Comparison of ENCODE assay signal across 1 cellular context in the genomic region with DNA sequence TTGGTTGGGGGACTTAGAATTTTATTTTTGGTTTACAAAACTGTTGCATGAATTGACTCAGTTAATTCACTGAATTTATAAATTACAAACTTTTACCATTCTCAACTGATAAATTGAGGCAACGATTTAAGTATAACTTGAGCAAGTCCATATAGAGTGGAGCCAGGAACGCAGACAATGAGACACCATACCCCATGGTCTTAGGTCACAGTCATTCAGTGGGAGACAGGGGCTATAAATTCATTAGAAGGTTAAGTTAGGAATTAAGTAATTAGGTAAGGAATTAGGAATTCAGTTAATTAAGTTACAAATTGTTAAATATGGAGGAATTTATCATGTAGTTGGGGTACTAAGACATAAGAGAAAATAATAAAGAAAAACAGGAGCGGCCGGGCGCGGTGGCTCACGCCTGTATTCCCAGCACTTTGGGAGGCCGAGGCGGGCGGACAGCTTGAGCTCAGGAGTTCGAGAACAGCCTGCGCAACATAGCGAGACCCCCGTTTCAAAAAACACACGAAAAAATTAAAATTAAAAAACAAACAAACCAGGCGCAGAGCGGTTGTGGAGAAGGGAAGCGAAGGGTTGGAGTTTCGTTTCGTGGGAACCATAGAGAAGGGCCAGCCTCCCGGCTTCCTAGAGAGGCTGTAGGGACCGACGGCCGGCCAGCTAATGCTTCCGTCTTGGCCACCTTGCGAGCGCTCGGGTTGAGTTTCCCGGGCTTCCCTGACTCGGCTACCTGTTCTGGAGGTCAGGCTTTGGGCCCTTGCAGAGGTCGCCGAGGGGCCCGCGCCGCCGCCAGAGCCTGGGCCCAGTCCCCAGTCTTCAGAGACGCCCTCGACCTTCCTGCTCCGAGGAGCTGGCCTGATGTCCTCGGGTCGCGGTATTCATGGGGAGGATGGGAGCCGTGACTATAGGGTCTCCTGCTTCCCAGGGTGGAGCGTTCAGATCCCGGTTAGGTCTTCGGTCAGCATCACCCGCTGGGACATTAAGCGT.
TF ChIP-seq lines count a peak whose summit lies in the region.

A gene (plus strand): TSS at position 645 of the 993 bp plus-strand sequence. CDS start 858 bp downstream, outside the sequence.

TF ChIP-seq in K562, 482 proteins besides CTCF, POLR2A, EP300 and RAD21 (continues in another document):
- TF ChIP-seq SP2 (IDR thresholded peaks at IDR 0.05; ENCODE audit: extremely low read depth, low read depth, low read length, poor library complexity, severe bottlenecking): peak; percentile 93
- TF ChIP-seq, protein P1, sequence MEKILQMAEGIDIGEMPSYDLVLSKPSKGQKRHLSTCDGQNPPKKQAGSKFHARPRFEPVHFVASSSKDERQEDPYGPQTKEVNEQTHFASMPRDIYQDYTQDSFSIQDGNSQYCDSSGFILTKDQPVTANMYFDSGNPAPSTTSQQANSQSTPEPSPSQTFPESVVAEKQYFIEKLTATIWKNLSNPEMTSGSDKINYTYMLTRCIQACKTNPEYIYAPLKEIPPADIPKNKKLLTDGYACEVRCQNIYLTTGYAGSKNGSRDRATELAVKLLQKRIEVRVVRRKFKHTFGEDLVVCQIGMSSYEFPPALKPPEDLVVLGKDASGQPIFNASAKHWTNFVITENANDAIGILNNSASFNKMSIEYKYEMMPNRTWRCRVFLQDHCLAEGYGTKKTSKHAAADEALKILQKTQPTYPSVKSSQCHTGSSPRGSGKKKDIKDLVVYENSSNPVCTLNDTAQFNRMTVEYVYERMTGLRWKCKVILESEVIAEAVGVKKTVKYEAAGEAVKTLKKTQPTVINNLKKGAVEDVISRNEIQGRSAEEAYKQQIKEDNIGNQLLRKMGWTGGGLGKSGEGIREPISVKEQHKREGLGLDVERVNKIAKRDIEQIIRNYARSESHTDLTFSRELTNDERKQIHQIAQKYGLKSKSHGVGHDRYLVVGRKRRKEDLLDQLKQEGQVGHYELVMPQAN (IDR thresholded peaks at IDR 0.05; ENCODE audit: borderline replicate concordance): peak; percentile 54; the same call in 1 of the 2 replicates
- no peak for TF ChIP-seq ZNF217 (CRISPR knock-in tag; IDR thresholded peaks at IDR 0.05)
- TF ChIP-seq, protein P2, sequence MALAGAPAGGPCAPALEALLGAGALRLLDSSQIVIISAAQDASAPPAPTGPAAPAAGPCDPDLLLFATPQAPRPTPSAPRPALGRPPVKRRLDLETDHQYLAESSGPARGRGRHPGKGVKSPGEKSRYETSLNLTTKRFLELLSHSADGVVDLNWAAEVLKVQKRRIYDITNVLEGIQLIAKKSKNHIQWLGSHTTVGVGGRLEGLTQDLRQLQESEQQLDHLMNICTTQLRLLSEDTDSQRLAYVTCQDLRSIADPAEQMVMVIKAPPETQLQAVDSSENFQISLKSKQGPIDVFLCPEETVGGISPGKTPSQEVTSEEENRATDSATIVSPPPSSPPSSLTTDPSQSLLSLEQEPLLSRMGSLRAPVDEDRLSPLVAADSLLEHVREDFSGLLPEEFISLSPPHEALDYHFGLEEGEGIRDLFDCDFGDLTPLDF (CRISPR knock-in tag; IDR thresholded peaks at IDR 0.05): 0 out of 2 replicates have a peak, but pooled peaks have one; percentile 59
- TF ChIP-seq POLR2AphosphoS5 (IDR thresholded peaks at IDR 0.05; ENCODE audit: control insufficient read depth, insufficient read depth, low read depth, low read length): peak; percentile 72; the same call in 1 of the 2 replicates
- peak; percentile 68; the same call in 1 of the 2 replicates for TF ChIP-seq ZSCAN29 (IDR thresholded peaks at IDR 0.05)
- peak; percentile 93 for TF ChIP-seq TAF1 (IDR thresholded peaks at IDR 0.05; ENCODE audit: control insufficient read depth, extremely low read depth, insufficient read depth, low read length, severe bottlenecking)
- TF ChIP-seq SIN3B (IDR thresholded peaks at IDR 0.05; ENCODE audit: low read depth): 0 out of 2 replicates have a peak, but pooled peaks have one; percentile 37
- TF ChIP-seq TAF7 (tag; IDR thresholded peaks at IDR 0.05): peak; percentile 72
- TF ChIP-seq RB1 (IDR thresholded peaks at IDR 0.05; ENCODE audit: low read depth): peak; percentile 80
- TF ChIP-seq GABPA (tag; conservative IDR thresholded peaks at IDR 0.05; ENCODE audit: low read depth): peak; percentile 85
- TF ChIP-seq, protein P3, sequence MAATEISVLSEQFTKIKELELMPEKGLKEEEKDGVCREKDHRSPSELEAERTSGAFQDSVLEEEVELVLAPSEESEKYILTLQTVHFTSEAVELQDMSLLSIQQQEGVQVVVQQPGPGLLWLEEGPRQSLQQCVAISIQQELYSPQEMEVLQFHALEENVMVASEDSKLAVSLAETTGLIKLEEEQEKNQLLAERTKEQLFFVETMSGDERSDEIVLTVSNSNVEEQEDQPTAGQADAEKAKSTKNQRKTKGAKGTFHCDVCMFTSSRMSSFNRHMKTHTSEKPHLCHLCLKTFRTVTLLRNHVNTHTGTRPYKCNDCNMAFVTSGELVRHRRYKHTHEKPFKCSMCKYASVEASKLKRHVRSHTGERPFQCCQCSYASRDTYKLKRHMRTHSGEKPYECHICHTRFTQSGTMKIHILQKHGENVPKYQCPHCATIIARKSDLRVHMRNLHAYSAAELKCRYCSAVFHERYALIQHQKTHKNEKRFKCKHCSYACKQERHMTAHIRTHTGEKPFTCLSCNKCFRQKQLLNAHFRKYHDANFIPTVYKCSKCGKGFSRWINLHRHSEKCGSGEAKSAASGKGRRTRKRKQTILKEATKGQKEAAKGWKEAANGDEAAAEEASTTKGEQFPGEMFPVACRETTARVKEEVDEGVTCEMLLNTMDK (IDR thresholded peaks at IDR 0.05; ENCODE audit: borderline replicate concordance, insufficient read depth, low read depth, low read length, poor library complexity, severe bottlenecking): peak; percentile 10
- TF ChIP-seq, protein P4, sequence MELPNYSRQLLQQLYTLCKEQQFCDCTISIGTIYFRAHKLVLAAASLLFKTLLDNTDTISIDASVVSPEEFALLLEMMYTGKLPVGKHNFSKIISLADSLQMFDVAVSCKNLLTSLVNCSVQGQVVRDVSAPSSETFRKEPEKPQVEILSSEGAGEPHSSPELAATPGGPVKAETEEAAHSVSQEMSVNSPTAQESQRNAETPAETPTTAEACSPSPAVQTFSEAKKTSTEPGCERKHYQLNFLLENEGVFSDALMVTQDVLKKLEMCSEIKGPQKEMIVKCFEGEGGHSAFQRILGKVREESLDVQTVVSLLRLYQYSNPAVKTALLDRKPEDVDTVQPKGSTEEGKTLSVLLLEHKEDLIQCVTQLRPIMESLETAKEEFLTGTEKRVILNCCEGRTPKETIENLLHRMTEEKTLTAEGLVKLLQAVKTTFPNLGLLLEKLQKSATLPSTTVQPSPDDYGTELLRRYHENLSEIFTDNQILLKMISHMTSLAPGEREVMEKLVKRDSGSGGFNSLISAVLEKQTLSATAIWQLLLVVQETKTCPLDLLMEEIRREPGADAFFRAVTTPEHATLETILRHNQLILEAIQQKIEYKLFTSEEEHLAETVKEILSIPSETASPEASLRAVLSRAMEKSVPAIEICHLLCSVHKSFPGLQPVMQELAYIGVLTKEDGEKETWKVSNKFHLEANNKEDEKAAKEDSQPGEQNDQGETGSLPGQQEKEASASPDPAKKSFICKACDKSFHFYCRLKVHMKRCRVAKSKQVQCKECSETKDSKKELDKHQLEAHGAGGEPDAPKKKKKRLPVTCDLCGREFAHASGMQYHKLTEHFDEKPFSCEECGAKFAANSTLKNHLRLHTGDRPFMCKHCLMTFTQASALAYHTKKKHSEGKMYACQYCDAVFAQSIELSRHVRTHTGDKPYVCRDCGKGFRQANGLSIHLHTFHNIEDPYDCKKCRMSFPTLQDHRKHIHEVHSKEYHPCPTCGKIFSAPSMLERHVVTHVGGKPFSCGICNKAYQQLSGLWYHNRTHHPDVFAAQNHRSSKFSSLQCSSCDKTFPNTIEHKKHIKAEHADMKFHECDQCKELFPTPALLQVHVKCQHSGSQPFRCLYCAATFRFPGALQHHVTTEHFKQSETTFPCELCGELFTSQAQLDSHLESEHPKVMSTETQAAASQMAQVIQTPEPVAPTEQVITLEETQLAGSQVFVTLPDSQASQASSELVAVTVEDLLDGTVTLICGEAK (IDR thresholded peaks at IDR 0.05): peak; percentile 73
- TF ChIP-seq, protein P4 (CRISPR knock-in tag; IDR thresholded peaks at IDR 0.05): no peak
- no peak for TF ChIP-seq FOXP1 (CRISPR knock-in tag; IDR thresholded peaks at IDR 0.05)
- TF ChIP-seq C11orf30 (IDR thresholded peaks at IDR 0.05; ENCODE audit: low read depth): peak; percentile 53
- TF ChIP-seq ZEB2 (IDR thresholded peaks at IDR 0.05): 0 out of 2 replicates have a peak, but pooled peaks have one; percentile 32
- TF ChIP-seq, protein P5, sequence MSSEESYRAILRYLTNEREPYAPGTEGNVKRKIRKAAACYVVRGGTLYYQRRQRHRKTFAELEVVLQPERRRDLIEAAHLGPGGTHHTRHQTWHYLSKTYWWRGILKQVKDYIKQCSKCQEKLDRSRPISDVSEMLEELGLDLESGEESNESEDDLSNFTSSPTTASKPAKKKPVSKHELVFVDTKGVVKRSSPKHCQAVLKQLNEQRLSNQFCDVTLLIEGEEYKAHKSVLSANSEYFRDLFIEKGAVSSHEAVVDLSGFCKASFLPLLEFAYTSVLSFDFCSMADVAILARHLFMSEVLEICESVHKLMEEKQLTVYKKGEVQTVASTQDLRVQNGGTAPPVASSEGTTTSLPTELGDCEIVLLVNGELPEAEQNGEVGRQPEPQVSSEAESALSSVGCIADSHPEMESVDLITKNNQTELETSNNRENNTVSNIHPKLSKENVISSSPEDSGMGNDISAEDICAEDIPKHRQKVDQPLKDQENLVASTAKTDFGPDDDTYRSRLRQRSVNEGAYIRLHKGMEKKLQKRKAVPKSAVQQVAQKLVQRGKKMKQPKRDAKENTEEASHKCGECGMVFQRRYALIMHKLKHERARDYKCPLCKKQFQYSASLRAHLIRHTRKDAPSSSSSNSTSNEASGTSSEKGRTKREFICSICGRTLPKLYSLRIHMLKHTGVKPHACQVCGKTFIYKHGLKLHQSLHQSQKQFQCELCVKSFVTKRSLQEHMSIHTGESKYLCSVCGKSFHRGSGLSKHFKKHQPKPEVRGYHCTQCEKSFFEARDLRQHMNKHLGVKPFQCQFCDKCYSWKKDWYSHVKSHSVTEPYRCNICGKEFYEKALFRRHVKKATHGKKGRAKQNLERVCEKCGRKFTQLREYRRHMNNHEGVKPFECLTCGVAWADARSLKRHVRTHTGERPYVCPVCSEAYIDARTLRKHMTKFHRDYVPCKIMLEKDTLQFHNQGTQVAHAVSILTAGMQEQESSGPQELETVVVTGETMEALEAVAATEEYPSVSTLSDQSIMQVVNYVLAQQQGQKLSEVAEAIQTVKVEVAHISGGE (CRISPR knock-in tag; IDR thresholded peaks at IDR 0.05): peak in 1 of 3 experiments; percentile 90; a peak in 2 of 6 replicates
- TF ChIP-seq, protein P6, sequence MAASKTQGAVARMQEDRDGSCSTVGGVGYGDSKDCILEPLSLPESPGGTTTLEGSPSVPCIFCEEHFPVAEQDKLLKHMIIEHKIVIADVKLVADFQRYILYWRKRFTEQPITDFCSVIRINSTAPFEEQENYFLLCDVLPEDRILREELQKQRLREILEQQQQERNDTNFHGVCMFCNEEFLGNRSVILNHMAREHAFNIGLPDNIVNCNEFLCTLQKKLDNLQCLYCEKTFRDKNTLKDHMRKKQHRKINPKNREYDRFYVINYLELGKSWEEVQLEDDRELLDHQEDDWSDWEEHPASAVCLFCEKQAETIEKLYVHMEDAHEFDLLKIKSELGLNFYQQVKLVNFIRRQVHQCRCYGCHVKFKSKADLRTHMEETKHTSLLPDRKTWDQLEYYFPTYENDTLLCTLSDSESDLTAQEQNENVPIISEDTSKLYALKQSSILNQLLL (CRISPR knock-in tag; IDR thresholded peaks at IDR 0.05; ENCODE audit: borderline replicate concordance): no peak
- TF ChIP-seq EP400 (IDR thresholded peaks at IDR 0.05): peak; percentile 85
- TF ChIP-seq SAP30 (IDR thresholded peaks at IDR 0.05; ENCODE audit: borderline replicate concordance, insufficient read depth, low read depth, low read length, poor library complexity, severe bottlenecking): no peak
- TF ChIP-seq, protein P7, sequence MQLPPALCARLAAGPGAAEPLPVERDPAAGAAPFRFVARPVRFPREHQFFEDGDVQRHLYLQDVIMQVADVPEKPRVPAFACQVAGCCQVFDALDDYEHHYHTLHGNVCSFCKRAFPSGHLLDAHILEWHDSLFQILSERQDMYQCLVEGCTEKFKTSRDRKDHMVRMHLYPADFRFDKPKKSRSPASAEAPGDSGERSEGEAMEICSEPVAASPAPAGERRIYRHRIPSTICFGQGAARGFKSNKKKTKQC (CRISPR knock-in tag; IDR thresholded peaks at IDR 0.05): peak; percentile 64; the same call in 1 of the 2 replicates
- TF ChIP-seq NR2F6 (CRISPR knock-in tag; IDR thresholded peaks at IDR 0.05): 0 out of 2 replicates have a peak, but pooled peaks have one; percentile 52
- TF ChIP-seq MYC (IDR thresholded peaks at IDR 0.05; ENCODE audit: low read depth, low read length): peak; percentile 83
- TF ChIP-seq MYC (CRISPR knock-in tag; IDR thresholded peaks at IDR 0.05; ENCODE audit: borderline replicate concordance, low read depth): peak; percentile 47; the same call in 1 of the 2 replicates
- peak; percentile 51; the same call in 1 of the 2 replicates for TF ChIP-seq MBD2 (IDR thresholded peaks at IDR 0.05; ENCODE audit: borderline replicate concordance, low read depth)
- TF ChIP-seq TOE1 (IDR thresholded peaks at IDR 0.05; ENCODE audit: borderline replicate concordance): peak; percentile 42; the same call in 1 of the 2 replicates
- TF ChIP-seq TOE1 (CRISPR knock-in tag; IDR thresholded peaks at IDR 0.05; ENCODE audit: borderline replicate concordance, low read depth): no peak
- peak; percentile 65; the same call in 1 of the 2 replicates for TF ChIP-seq BCOR (IDR thresholded peaks at IDR 0.05)
- no peak for TF ChIP-seq SAFB (IDR thresholded peaks at IDR 0.05; ENCODE audit: borderline replicate concordance, low read depth, low read length)
- TF ChIP-seq L3MBTL2 (IDR thresholded peaks at IDR 0.05): peak; percentile 66; the same call in 1 of the 2 replicates
